ENCODE assay signal across 8 cellular contexts in genomic region chr15:89556413-89557262, GRCh38. TPM values are rescaled to one million over a fixed set of nuclear protein-coding genes. Genes with fewer than 3 reads are reported as not detected.
DNase-seq lines count a peak whose midpoint lies in the region; ATAC-seq lines count a peak whose summit lies in the region.

No MANE protein-coding gene starts in this region.

- no peak overlapping the region for H3K4ac ChIP-seq in neuronal stem cell (ENCODE audit: low read length)

- ATAC-seq in GM21723 (IDR thresholded peaks at IDR 0.05; ENCODE audit: unreplicated experiment) = no peak
- no peak for ATAC-seq in GM18498 (IDR thresholded peaks at IDR 0.05; ENCODE audit: unreplicated experiment)

- H3K36me3 ChIP-seq in neuronal stem cell (replicated peaks in 1 of 2; ENCODE audit: control insufficient read depth in 2 of 2, insufficient read depth in 2 of 2, low read length in 2 of 2) = no peaks in the 10 kb centered on the region

- H2AFZ ChIP-seq in neuronal stem cell (ENCODE audit: low read length) = peak overlapping the region; percentile 53

- no peak overlapping the region for H2BK15ac ChIP-seq in neuronal stem cell (ENCODE audit: low read length)

- H2BK12ac ChIP-seq in neuronal stem cell (ENCODE audit: low read length) = no peak overlapping the region

- H2AK5ac ChIP-seq in neuronal stem cell (ENCODE audit: low read depth, low read length) = no peak overlapping the region

- no peak overlapping the region for H3K18ac ChIP-seq in neuronal stem cell (ENCODE audit: low read length)

- no peak overlapping the region for H3K9ac ChIP-seq in neuronal stem cell (ENCODE audit: low read depth, low read length, poor library complexity)

- H3K23ac ChIP-seq in neuronal stem cell (ENCODE audit: low read depth, low read length, poor library complexity) = no peak overlapping the region

- WGBS in neuronal stem cell (ENCODE audit: extremely low coverage in 2 of 2, insufficient read length in 2 of 2, insufficient replicate concordance in 1 of 2), 2 donors = no CpG with 5 or more reads among the region's 9 CpGs

- H3K79me1 ChIP-seq in neuronal stem cell (ENCODE audit: low read depth, low read length) = no peaks in the 10 kb centered on the region

- H3K27ac ChIP-seq in neuronal stem cell (replicated peaks; ENCODE audit: low read length) = no peak overlapping the region

- peaks cover 2 to 5% of the 10 kb centered on the region in 2 donors for H3K4me1 ChIP-seq in neuronal stem cell (ENCODE audit: control insufficient read depth in 2 of 2, insufficient read depth in 1 of 2, low read depth in 1 of 2, low read length in 2 of 2)

- no peak overlapping the region for H4K91ac ChIP-seq in neuronal stem cell (ENCODE audit: low read depth, low read length, poor library complexity)

- no peak overlapping the region for H4K8ac ChIP-seq in neuronal stem cell (ENCODE audit: low read depth, low read length)

- no peak overlapping the region for H2BK5ac ChIP-seq in neuronal stem cell (ENCODE audit: low read length)

- H3K4me3 ChIP-seq in neuronal stem cell (ENCODE audit: low read length in 2 of 2) = no peak overlapping the region

- no peak overlapping the region for H3K14ac ChIP-seq in neuronal stem cell (ENCODE audit: low read length)

- H2BK120ac ChIP-seq in neuronal stem cell (ENCODE audit: low read depth, low read length) = no peak overlapping the region

- DNase-seq in D341Med (ENCODE audit: low spot score) (peak; percentile 70), HK-2 (ENCODE audit: unreplicated experiment) (peak; percentile 43), NCI-H774 (lab: John Stamatoyannopoulos, UW) (peak; percentile 42), activated T-cell treated with anti-CD3 and anti-CD28 coated beads for 4 hours (peak; percentile 29), fibroblast of peridontal ligament (ENCODE audit: extremely low read depth) (peak; percentile 86), neuronal stem cell (ENCODE audit: low spot score) (peak; percentile 82)

- H3K4me2 ChIP-seq in neuronal stem cell (ENCODE audit: insufficient read depth, low read length, poor library complexity, severe bottlenecking) = no peak overlapping the region

- peaks cover 0 to 17% (median 0%) of the 10 kb centered on the region in 3 experiments for H3K27me3 ChIP-seq in neuronal stem cell (ENCODE audit: control insufficient read depth in 3 of 3, insufficient read depth in 3 of 3, low read depth in 1 of 3, low read length in 3 of 3)

- H3K9me3 ChIP-seq in neuronal stem cell (replicated peaks in 1 of 2; ENCODE audit: control insufficient read depth in 2 of 2, insufficient read depth in 1 of 2, low read depth in 1 of 2, low read length in 2 of 2) = peaks cover 0 to 2% of the 10 kb centered on the region in 2 donors

RNA-seq across cellular contexts. Expression of gene TICRR, which starts 18.6 kb away (rescaled TPM):
- polyA plus RNA-seq in neuronal stem cell (2013, experiment 1 of 2) = 10.9 TPM
- polyA plus RNA-seq in neuronal stem cell (2013, experiment 2 of 2) = 10.9 TPM

Comparison
In these comparisons a context has a peak if more than half of its experiments do, and no peak if none do; other contexts are left out.
1. DNase-seq: peak in every context shown above with its lines; median percentile 86 in fibroblast of peridontal ligament; 82 in neuronal stem cell; 70 in D341Med; 43 in HK-2; 42 in NCI-H774; 29 in activated T-cell treated with anti-CD3 and anti-CD28 coated beads for 4 hours.